Comparison of ENCODE assay signal across 8 cellular contexts in the genomic region with DNA sequence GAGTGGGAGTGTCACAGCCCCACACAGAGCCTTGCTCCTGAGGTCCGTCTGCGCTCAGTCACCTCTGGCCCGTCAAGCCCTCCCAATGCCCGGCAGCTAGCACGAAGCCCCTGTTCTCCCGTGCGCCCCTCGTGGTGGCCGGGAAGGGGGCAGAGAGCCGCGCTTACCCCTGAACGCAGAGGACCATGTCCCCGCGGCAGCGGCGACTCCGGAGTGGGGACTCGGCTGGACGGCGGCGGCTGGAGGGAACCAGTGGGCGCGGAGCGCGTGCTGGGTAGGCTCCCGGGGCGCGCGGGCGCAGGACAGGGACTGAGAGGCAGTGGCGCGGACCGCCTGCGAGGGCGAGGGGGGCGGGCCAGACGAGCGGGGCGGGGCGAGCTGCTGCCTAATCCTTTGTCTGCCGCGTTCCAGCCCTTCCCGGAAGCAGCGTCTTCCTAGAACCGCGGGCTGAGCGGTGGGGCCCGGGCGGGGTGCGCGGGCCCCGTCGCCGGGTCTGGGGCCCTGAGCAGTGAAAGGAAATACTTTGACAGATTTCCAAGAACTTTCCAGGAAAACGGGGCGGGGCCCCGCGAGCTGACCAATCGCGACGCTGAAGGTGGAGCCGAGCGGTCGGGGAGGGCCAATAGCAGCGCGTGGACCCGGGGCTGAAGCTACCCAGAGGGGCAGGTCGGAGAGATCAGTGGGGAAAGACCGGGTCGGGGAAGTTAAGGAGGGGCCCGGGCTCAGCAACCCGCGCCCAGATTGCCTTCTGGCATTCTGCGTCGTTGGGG. TPM values are rescaled to one million over a fixed set of nuclear protein-coding genes. Genes with fewer than 3 reads are reported as not detected.
DNase-seq lines count a peak whose midpoint lies in the region; ATAC-seq and TF ChIP-seq lines count a peak whose summit lies in the region.

A gene with protein sequence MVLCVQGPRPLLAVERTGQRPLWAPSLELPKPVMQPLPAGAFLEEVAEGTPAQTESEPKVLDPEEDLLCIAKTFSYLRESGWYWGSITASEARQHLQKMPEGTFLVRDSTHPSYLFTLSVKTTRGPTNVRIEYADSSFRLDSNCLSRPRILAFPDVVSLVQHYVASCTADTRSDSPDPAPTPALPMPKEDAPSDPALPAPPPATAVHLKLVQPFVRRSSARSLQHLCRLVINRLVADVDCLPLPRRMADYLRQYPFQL (minus strand): TSS at position 311 of the 770 bp plus-strand sequence. CDS start 124 bp downstream, at position 187.

- ATAC-seq in HG02610 (IDR thresholded peaks at IDR 0.05; ENCODE audit: unreplicated experiment) (peak; percentile 74), T-cell (replicated peaks in 1 of 4) (peak; percentile 67 to 75 (median 70)), heart right ventricle (peak; percentile 79 to 88 (median 84))

- no peaks in the 10 kb centered on the region for H3K27me3 ChIP-seq in adipocyte (replicated peaks; ENCODE audit: control insufficient read depth, insufficient read depth, low read length)
- no peaks in the 10 kb centered on the region for H3K27me3 ChIP-seq in heart right ventricle

- H3K4me3 Mint-ChIP-seq in T-cell (peak within 1 kb of the TSS; percentile 80 to 96 (median 93)), progenitor cell of endocrine pancreas (ENCODE audit: low read depth) (peak within 1 kb of the TSS; percentile 83)

- peaks cover 46% of the 10 kb centered on the region for H3K36me3 Mint-ChIP-seq in T-cell
- H3K36me3 Mint-ChIP-seq in progenitor cell of endocrine pancreas (ENCODE audit: insufficient read depth), result no peaks in the 10 kb centered on the region

- POLR2A ChIA-PET in T-cell (lab: Charles Lee), result interaction anchor here in 1 of 2 donors (0.6 to 1.2 kb wide), 3 partner anchors 41 to 796 kb away, joined by 3 read pairs; no protein-coding TSS in a partner anchor

- peak within 1 kb of the TSS; percentile 89 for H3K4me3 ChIP-seq in adipocyte (ENCODE audit: low read length)
- H3K4me3 ChIP-seq in heart right ventricle, result peak within 1 kb of the TSS; percentile 42 to 93 (median 78)
- H3K4me3 ChIP-seq in urinary bladder (ENCODE audit: low read depth, low read length), result peak within 1 kb of the TSS; percentile 58

- no peaks in the 10 kb centered on the region for H3K9me3 ChIP-seq in adipocyte (ENCODE audit: control insufficient read depth, low read length)
- H3K9me3 ChIP-seq in heart right ventricle, result no peaks in the 10 kb centered on the region

- H3K9me3 Mint-ChIP-seq in T-cell (no peaks in the 10 kb centered on the region), progenitor cell of endocrine pancreas (ENCODE audit: low read depth) (no peaks in the 10 kb centered on the region)

- peak within 1 kb of the TSS; percentile 90 for H3K9ac ChIP-seq in adipocyte (ENCODE audit: low read length)

- no peaks in the 10 kb centered on the region for H3K27me3 Mint-ChIP-seq in T-cell
- H3K27me3 Mint-ChIP-seq in progenitor cell of endocrine pancreas, result peaks cover 18% of the 10 kb centered on the region

- peaks cover 41% of the 10 kb centered on the region for H3K4me1 ChIP-seq in adipocyte (ENCODE audit: control insufficient read depth, insufficient read depth, low read length)
- peaks cover 11 to 82% (median 68%) of the 10 kb centered on the region in 9 donors for H3K4me1 ChIP-seq in heart right ventricle
- no peaks in the 10 kb centered on the region for H3K4me1 ChIP-seq in urinary bladder (ENCODE audit: insufficient read depth)

- 0% methylated on average over 66 to 75 of the region's 75 CpGs for WGBS in heart right ventricle, 2 donors
- under 1% methylated on average over 75 of the region's 75 CpGs for WGBS in urinary bladder

- CTCF ChIA-PET in T-cell (lab: Charles Lee), result interaction anchor here (0.5 to 7.8 kb wide), 19 partner anchors 10 to 1829 kb away, joined by 3 to 139 read pairs (median 4); a partner anchor contains a TSS

- DNase-seq in NCI-H1092 (lab: John Stamatoyannopoulos, UW) (peak; percentile 48), T-cell (peak; percentile 76 to 93 (median 86)), adipocyte (ENCODE audit: low read depth) (peak; percentile 96), heart right ventricle (peak; percentile 95 to 97), progenitor cell of endocrine pancreas (ENCODE audit: low spot score, unreplicated experiment) (peak; percentile 88)

- H3K4me1 Mint-ChIP-seq in T-cell (peaks cover 72 to 79% (median 76%) of the 10 kb centered on the region in 3 donors), progenitor cell of endocrine pancreas (ENCODE audit: low read depth) (peaks cover 22% of the 10 kb centered on the region)

- H3K27ac ChIP-seq in heart right ventricle, result peak within 1 kb of the TSS; percentile 72 to 99 (median 95)
- peak within 1 kb of the TSS; percentile 53 for H3K27ac ChIP-seq in urinary bladder (ENCODE audit: low read depth)

- H3K27ac Mint-ChIP-seq in T-cell (peak within 1 kb of the TSS; percentile 99 to 100), progenitor cell of endocrine pancreas (peak within 1 kb of the TSS; percentile 96)

- intact Hi-C loops in heart right ventricle (cut with DNase I), result loop anchor here in 4 of 10 donors (1.0 to 10.0 kb wide), 6 partner anchors 39 to 493 kb away; a partner anchor contains a TSS

- TF ChIP-seq CTCF in GM12874 (IDR thresholded peaks at IDR 0.05; ENCODE audit: insufficient read depth, low read depth, low read length) (peak; percentile 77), heart right ventricle (IDR thresholded peaks at IDR 0.05) (peak in 7 of 9 donors; percentile 29 to 58 (median 45)), progenitor cell of endocrine pancreas (IDR thresholded peaks at IDR 0.05; ENCODE audit: unreplicated experiment) (peak; percentile 74)

- H3K36me3 ChIP-seq in adipocyte (ENCODE audit: control insufficient read depth, insufficient read depth, low read length, severe bottlenecking) (peaks cover 15% of the 10 kb centered on the region), heart right ventricle (peaks cover 0 to 38% (median 14%) of the 10 kb centered on the region in 9 donors), urinary bladder (ENCODE audit: insufficient read depth) (no peaks in the 10 kb centered on the region)

RNA-seq across cellular contexts. Expression of the gene that starts here (rescaled TPM):
- total RNA-seq in T-cell, result 100 to 1,000 TPM in 3 of 5 donors, 10 to 100 TPM in 2; 37.4 to 217 (median 190) TPM
- 100 to 1,000 TPM in 1 of 10 donors, 10 to 100 TPM in 6, 1 to 10 TPM in 3; 5.4 to 131 (median 24.0) TPM for total RNA-seq in heart right ventricle
- 10 to 100 TPM in 1 of 2 donors, 1 to 10 TPM in 1; 8.9 to 21.1 TPM for polyA plus RNA-seq in heart right ventricle
- total RNA-seq in progenitor cell of endocrine pancreas, result 4.9 and 5.2 TPM in 2 replicates
- total RNA-seq in urinary bladder, result 5.0 TPM
- 7.9 TPM for polyA plus RNA-seq in urinary bladder

Comparison
In these comparisons a context has a peak if more than half of its experiments do, and no peak if none do; other contexts are left out.
1. Peak in every context shown above with its lines: DNase-seq, ATAC-seq, H3K4me3 ChIP-seq and H3K27ac ChIP-seq.